1 cellular context compared by ENCODE assay signal in the genomic region with DNA sequence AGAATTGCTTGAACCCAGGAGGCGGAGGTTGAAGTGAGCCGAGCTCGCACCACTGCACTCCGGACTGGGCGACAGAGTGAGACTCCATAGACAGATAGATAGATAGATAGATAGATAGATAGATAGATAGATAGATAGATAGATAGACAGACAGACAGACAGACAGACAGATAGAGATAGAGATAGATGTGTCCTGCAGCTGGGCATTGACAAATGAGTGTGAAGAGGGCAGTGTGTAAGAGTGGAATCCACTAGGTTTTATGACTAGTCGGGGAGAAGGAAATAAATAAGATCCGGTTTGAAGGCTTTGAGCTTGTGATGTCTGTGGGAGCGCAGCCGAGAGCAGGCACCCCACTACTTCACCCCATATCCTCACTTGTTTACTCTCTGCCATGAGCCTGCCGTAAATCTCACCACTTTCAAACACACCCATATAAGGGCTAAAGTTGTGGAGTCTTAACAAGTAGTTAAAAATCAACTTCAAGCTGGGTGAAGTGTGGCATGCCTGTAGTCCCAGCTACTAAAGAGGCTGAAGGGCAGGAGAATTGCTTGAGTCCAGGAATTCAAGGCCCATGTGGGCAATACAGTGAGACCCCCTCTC.
TF ChIP-seq lines count a peak whose summit lies in the region.

No MANE protein-coding gene starts in this region.

TF ChIP-seq in HepG2, 621 proteins besides CTCF, POLR2A, EP300 and RAD21 (continued from another document):
- TF ChIP-seq ZNF441 (CRISPR knock-in tag; IDR thresholded peaks at IDR 0.05; ENCODE audit: borderline replicate concordance) (no peak), ELF1 (CRISPR knock-in tag; IDR thresholded peaks at IDR 0.05) (no peak), YEATS4 (CRISPR knock-in tag; IDR thresholded peaks at IDR 0.05; ENCODE audit: borderline replicate concordance) (no peak), ATRX (CRISPR knock-in tag; IDR thresholded peaks at IDR 0.05; ENCODE audit: borderline replicate concordance) (no peak), ZNF891 (CRISPR knock-in tag; IDR thresholded peaks at IDR 0.05) (no peak), ZFP90 (CRISPR knock-in tag; IDR thresholded peaks at IDR 0.05; ENCODE audit: borderline replicate concordance) (no peak), RCOR2 (CRISPR knock-in tag; IDR thresholded peaks at IDR 0.05) (no peak), TGIF2 (CRISPR knock-in tag; IDR thresholded peaks at IDR 0.05) (no peak), SMYD3 (CRISPR knock-in tag; IDR thresholded peaks at IDR 0.05) (0 out of 2 replicates have a peak, but pooled peaks have one; percentile 33), ZFAT (CRISPR knock-in tag; conservative IDR thresholded peaks at IDR 0.05) (no peak), ZNF563 (CRISPR knock-in tag; IDR thresholded peaks at IDR 0.05) (no peak), CENPT (CRISPR knock-in tag; IDR thresholded peaks at IDR 0.05; ENCODE audit: low read depth) (no peak), RBFOX2 (IDR thresholded peaks at IDR 0.05; ENCODE audit: low read depth, low read length) (no peak), ARID2 (CRISPR knock-in tag; IDR thresholded peaks at IDR 0.05; ENCODE audit: borderline replicate concordance) (peak; percentile 27; the same call in 1 of the 2 replicates), ZNF12 (CRISPR knock-in tag; IDR thresholded peaks at IDR 0.05) (no peak), ZNF674 (CRISPR knock-in tag; IDR thresholded peaks at IDR 0.05; ENCODE audit: low read depth) (no peak), HOXA9 (CRISPR knock-in tag; IDR thresholded peaks at IDR 0.05; ENCODE audit: borderline replicate concordance) (no peak), MZF1 (CRISPR knock-in tag; IDR thresholded peaks at IDR 0.05; ENCODE audit: borderline replicate concordance) (no peak), ZNF20 (CRISPR knock-in tag; IDR thresholded peaks at IDR 0.05) (no peak), GATAD1 (CRISPR knock-in tag; IDR thresholded peaks at IDR 0.05) (no peak), HMG20B (CRISPR knock-in tag; conservative IDR thresholded peaks at IDR 0.05) (no peak)
- TF ChIP-seq, protein P1, sequence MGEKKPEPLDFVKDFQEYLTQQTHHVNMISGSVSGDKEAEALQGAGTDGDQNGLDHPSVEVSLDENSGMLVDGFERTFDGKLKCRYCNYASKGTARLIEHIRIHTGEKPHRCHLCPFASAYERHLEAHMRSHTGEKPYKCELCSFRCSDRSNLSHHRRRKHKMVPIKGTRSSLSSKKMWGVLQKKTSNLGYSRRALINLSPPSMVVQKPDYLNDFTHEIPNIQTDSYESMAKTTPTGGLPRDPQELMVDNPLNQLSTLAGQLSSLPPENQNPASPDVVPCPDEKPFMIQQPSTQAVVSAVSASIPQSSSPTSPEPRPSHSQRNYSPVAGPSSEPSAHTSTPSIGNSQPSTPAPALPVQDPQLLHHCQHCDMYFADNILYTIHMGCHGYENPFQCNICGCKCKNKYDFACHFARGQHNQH (CRISPR knock-in tag; IDR thresholded peaks at IDR 0.05), result 0 out of 2 replicates have a peak, but pooled peaks have one; percentile 19
- TF ChIP-seq, protein P2, sequence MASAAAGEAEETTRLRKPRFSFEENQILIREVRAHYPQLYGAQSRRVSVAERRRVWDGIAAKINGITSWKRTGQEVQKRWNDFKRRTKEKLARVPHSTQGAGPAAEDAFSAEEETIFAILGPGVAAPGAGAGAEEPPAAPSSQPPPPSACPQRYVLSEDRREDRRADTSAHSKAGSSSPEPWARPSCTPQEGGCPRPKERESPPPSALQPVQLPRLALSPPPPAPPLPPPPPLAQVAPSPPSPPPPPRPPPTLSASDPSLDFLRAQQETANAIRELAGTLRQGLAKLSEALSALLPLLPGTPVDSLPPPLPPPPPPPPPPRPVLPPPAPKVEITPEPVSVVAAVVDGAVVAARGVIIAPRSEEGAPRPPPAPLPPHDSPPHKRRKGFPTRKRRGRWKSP (CRISPR knock-in tag; IDR thresholded peaks at IDR 0.05), result no peak
- TF ChIP-seq, protein P3, sequence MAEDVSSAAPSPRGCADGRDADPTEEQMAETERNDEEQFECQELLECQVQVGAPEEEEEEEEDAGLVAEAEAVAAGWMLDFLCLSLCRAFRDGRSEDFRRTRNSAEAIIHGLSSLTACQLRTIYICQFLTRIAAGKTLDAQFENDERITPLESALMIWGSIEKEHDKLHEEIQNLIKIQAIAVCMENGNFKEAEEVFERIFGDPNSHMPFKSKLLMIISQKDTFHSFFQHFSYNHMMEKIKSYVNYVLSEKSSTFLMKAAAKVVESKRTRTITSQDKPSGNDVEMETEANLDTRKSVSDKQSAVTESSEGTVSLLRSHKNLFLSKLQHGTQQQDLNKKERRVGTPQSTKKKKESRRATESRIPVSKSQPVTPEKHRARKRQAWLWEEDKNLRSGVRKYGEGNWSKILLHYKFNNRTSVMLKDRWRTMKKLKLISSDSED (CRISPR knock-in tag; IDR thresholded peaks at IDR 0.05), result no peak
- TF ChIP-seq, protein P4, sequence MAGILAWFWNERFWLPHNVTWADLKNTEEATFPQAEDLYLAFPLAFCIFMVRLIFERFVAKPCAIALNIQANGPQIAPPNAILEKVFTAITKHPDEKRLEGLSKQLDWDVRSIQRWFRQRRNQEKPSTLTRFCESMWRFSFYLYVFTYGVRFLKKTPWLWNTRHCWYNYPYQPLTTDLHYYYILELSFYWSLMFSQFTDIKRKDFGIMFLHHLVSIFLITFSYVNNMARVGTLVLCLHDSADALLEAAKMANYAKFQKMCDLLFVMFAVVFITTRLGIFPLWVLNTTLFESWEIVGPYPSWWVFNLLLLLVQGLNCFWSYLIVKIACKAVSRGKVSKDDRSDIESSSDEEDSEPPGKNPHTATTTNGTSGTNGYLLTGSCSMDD (CRISPR knock-in tag; IDR thresholded peaks at IDR 0.05), result no peak
- TF ChIP-seq, protein P5, sequence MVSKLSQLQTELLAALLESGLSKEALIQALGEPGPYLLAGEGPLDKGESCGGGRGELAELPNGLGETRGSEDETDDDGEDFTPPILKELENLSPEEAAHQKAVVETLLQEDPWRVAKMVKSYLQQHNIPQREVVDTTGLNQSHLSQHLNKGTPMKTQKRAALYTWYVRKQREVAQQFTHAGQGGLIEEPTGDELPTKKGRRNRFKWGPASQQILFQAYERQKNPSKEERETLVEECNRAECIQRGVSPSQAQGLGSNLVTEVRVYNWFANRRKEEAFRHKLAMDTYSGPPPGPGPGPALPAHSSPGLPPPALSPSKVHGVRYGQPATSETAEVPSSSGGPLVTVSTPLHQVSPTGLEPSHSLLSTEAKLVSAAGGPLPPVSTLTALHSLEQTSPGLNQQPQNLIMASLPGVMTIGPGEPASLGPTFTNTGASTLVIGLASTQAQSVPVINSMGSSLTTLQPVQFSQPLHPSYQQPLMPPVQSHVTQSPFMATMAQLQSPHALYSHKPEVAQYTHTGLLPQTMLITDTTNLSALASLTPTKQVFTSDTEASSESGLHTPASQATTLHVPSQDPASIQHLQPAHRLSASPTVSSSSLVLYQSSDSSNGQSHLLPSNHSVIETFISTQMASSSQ (IDR thresholded peaks at IDR 0.05; ENCODE audit: low read depth), result 0 out of 2 replicates have a peak, but pooled peaks have one; percentile 29
- TF ChIP-seq, protein P5 (CRISPR knock-in tag; IDR thresholded peaks at IDR 0.05; ENCODE audit: borderline replicate concordance), result no peak
- TF ChIP-seq, protein P6, sequence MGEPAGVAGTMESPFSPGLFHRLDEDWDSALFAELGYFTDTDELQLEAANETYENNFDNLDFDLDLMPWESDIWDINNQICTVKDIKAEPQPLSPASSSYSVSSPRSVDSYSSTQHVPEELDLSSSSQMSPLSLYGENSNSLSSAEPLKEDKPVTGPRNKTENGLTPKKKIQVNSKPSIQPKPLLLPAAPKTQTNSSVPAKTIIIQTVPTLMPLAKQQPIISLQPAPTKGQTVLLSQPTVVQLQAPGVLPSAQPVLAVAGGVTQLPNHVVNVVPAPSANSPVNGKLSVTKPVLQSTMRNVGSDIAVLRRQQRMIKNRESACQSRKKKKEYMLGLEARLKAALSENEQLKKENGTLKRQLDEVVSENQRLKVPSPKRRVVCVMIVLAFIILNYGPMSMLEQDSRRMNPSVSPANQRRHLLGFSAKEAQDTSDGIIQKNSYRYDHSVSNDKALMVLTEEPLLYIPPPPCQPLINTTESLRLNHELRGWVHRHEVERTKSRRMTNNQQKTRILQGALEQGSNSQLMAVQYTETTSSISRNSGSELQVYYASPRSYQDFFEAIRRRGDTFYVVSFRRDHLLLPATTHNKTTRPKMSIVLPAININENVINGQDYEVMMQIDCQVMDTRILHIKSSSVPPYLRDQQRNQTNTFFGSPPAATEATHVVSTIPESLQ (CRISPR knock-in tag; conservative IDR thresholded peaks at IDR 0.05), result no peak
